19 cellular contexts compared by ENCODE assay signal in genomic region chr1:21815724-21816311, GRCh38. TPM values are rescaled to one million over a fixed set of nuclear protein-coding genes. Genes with fewer than 3 reads are reported as not detected.
DNase-seq lines count a peak whose midpoint lies in the region; ATAC-seq and TF ChIP-seq lines count a peak whose summit lies in the region.
"Had no signal": no experiment of that assay in that cellular context is flagged by ENCODE, and none has a peak within 500 bp of the region (broad histone marks: within the 10 kb centered on the region; RNA-seq: fewer than 3 reads in every experiment).

No MANE protein-coding gene starts in this region.

- no peak for TF ChIP-seq POLR2A in upper lobe of left lung (IDR thresholded peaks at IDR 0.05)

- peak; percentile 22 to 55 (median 36) for ATAC-seq in heart right ventricle
- no peak for ATAC-seq in Right ventricle myocardium inferior
- peak; percentile 23 for ATAC-seq in left lung
- ATAC-seq in upper lobe of left lung (ENCODE audit: low FRiP score in 2 of 2): peak; percentile 49 to 69
- ATAC-seq: GM23338 had no signal

- H3K4me3 ChIP-seq in heart right ventricle: no peak overlapping the region
- H3K4me3 ChIP-seq in left lung: no peak overlapping the region
- no peak overlapping the region for H3K4me3 ChIP-seq in upper lobe of left lung
- H3K4me3 ChIP-seq: GM23338, SJSA1 had no signal

- H3K36me3 ChIP-seq in heart right ventricle (peaks cover 0 to 9% (median 0%) of the 10 kb centered on the region in 9 donors), left lung (no peaks in the 10 kb centered on the region), upper lobe of left lung (peaks cover 0 to 4% (median 0%) of the 10 kb centered on the region in 4 donors)

- TF ChIP-seq CTCF in heart right ventricle (IDR thresholded peaks at IDR 0.05) (no peak), left lung (IDR thresholded peaks at IDR 0.05) (no peak), upper lobe of left lung (IDR thresholded peaks at IDR 0.05) (no peak)

- H3K4me1 ChIP-seq in heart right ventricle (peaks cover 0 to 40% (median 6%) of the 10 kb centered on the region in 9 donors), left lung (peaks cover 0 to 17% of the 10 kb centered on the region in 2 donors), upper lobe of left lung (peaks cover 0 to 11% (median 9%) of the 10 kb centered on the region in 4 donors)
- H3K4me1 ChIP-seq: SJSA1 had no signal

- 69 to 76% methylated on average over 12 of the region's 12 CpGs for WGBS in heart right ventricle, 2 donors
- 56 to 71% methylated on average over 12 of the region's 12 CpGs for WGBS in upper lobe of left lung, 2 donors

- H3K9me3 ChIP-seq in heart right ventricle (no peaks in the 10 kb centered on the region), left lung (no peaks in the 10 kb centered on the region), upper lobe of left lung (no peaks in the 10 kb centered on the region)
- H3K9me3 ChIP-seq: SJSA1 had no signal

- peaks cover 0 to 17% (median 0%) of the 10 kb centered on the region in 7 donors for H3K27me3 ChIP-seq in heart right ventricle
- H3K27me3 ChIP-seq in left lung: peaks cover 0 to 30% of the 10 kb centered on the region in 2 donors
- peaks cover 0 to 5% (median 0%) of the 10 kb centered on the region in 4 donors for H3K27me3 ChIP-seq in upper lobe of left lung
- H3K27me3 ChIP-seq: SJSA1 had no signal

- TF ChIP-seq EP300 in upper lobe of left lung (IDR thresholded peaks at IDR 0.05): no peak

- peak overlapping the region in 1 of 10 donors; percentile 10 for H3K27ac ChIP-seq in heart right ventricle
- no peak overlapping the region for H3K27ac ChIP-seq in left lung
- no peak overlapping the region for H3K27ac ChIP-seq in upper lobe of left lung
- H3K27ac ChIP-seq: SJSA1 had no signal

- intact Hi-C loops in heart right ventricle (cut with DNase I): no loop called here
- intact Hi-C loops in Right ventricle myocardium inferior (cut with DNase I): no loop called here
- intact Hi-C loops in left lung (cut with DNase I): no loop called here

- DNase-seq in heart right ventricle (no peak), Right ventricle myocardium inferior (ENCODE audit: missing footprints) (no peak), UCSD-AML1 (lab: John Stamatoyannopoulos, UW; ENCODE audit: unreplicated experiment) (peak; percentile 86), left lung (no peak), upper lobe of left lung (no peak), HT-29 (ENCODE audit: low spot score) (no peak), NCI-H1417 (lab: John Stamatoyannopoulos, UW) (no peak)
- DNase-seq in activated naive CD4-positive, alpha-beta T cell treated with Interleukin-2 at 50 U/mL for 16 hours: no peak
- DNase-seq: ACHN; activated CD8-positive, alpha-beta memory T cell treated with anti-CD3 and anti-CD28 coated beads, Interleukin-2, amount 50 U/mL, for 48 hours; DMS 273 treated with DMSO at 0.1 percent for 48 hours; NCI-H1417 treated with DMSO at 0.1 percent for 48 hours; NCI-H510A treated with DMSO at 0.1 percent for 48 hours; nucleus accumbens; stimulated activated CD4-positive, alpha-beta T cell treated with anti-CD3 and anti-CD28 coated beads, Interleukin-15, amount 100 ng/mL, for 24 hours had no signal

RNA-seq across cellular contexts. Expression of gene LDLRAD2, which starts 3.8 kb away (rescaled TPM):
- total RNA-seq in heart right ventricle: under 1 TPM in 2 of 10 donors, not detected in 8; 0.05 to 0.07 TPM
- 1 to 10 TPM; 3.4 to 5.8 TPM for polyA plus RNA-seq in heart right ventricle
- not detected for total RNA-seq in Right ventricle myocardium inferior
- total RNA-seq in left lung: under 1 TPM; 0.10 to 0.26 TPM
- under 1 TPM in 3 of 6 donors, not detected in 3; 0.24 to 0.59 (median 0.34) TPM for total RNA-seq in upper lobe of left lung
- total RNA-seq in HT-29 (2014; rRNA removed; shearing (Covaris generic)): 0.16 and 0.56 TPM in 2 replicates
- total RNA-seq: HT1080, kidney epithelial cell, SJSA1 had no signal

RNA-seq across cellular contexts. Expression of gene USP48, which starts 32.9 kb away (rescaled TPM):
- total RNA-seq in heart right ventricle: 10 to 100 TPM; 33.0 to 45.0 (median 37.0) TPM
- 10 to 100 TPM; 13.8 to 24.1 TPM for polyA plus RNA-seq in heart right ventricle
- total RNA-seq in Right ventricle myocardium inferior: 42.7 TPM
- total RNA-seq in left lung: 10 to 100 TPM; 57.9 to 58.0 TPM
- total RNA-seq in upper lobe of left lung: 100 to 1,000 TPM in 1 of 6 donors, 10 to 100 TPM in 5; 39.1 to 173 (median 53.4) TPM
- 19.4 and 19.5 TPM in 2 replicates for total RNA-seq in HT-29 (2014; rRNA removed; shearing (Covaris generic))
